Comparison of ENCODE assay signal across 9 cellular contexts in genomic region chr1:241637604-241638003, GRCh38. TPM values are rescaled to one million over a fixed set of nuclear protein-coding genes. Genes with fewer than 3 reads are reported as not detected.
A peak's percentile ranks its signal among the peaks of the same experiment; 100 is the strongest.
DNase-seq lines count a peak whose midpoint lies in the region; ATAC-seq and TF ChIP-seq lines count a peak whose summit lies in the region.
"Had no signal": no experiment of that assay in that cellular context is flagged by ENCODE, and none has a peak within 500 bp of the region (broad histone marks: within the 10 kb centered on the region; RNA-seq: fewer than 3 reads in every experiment).

No MANE protein-coding gene starts in this region.

- no peaks in the 10 kb centered on the region for H3K27me3 ChIP-seq in Caco-2 (replicated peaks; ENCODE audit: control insufficient read depth, insufficient read depth, low read length)
- H3K27me3 ChIP-seq: cardiac muscle cell had no signal

- no peak for DNase-seq in Caco-2
- peak; percentile 13 to 38 for DNase-seq in Kasumi-1 (lab: John Stamatoyannopoulos, UW)
- DNase-seq in activated naive CD8-positive, alpha-beta T cell treated with anti-CD3 and anti-CD28 coated beads for 36 hours: no peak
- no peak for DNase-seq in mesothelial cell of epicardium (ENCODE audit: low spot score in 2 of 2, unreplicated experiment in 2 of 2)
- no peak for DNase-seq in kidney glomerular epithelial cell (lab: John Stamatoyannopoulos, UW)
- DNase-seq in activated effector memory CD4-positive, alpha-beta T cell treated with Interleukin-2 at 50 U/mL for 16 hours: no peak
- no peak for DNase-seq in stimulated activated CD4-positive, alpha-beta T cell treated with anti-CD3 and anti-CD28 coated beads, Interleukin-2, amount 100 ng/mL, for 24 hours

- H3K4me1 ChIP-seq in Caco-2: peaks cover 59% of the 10 kb centered on the region

- H3K9me3 Mint-ChIP-seq in Caco-2 (ENCODE audit: unreplicated experiment): peaks cover 21% of the 10 kb centered on the region
- H3K9me3 Mint-ChIP-seq in activated naive CD8-positive, alpha-beta T cell treated with anti-CD3 and anti-CD28 coated beads for 36 hours: peaks cover 14% of the 10 kb centered on the region
- peaks cover 19% of the 10 kb centered on the region for H3K9me3 Mint-ChIP-seq in mesothelial cell of epicardium

- H3K4me3 ChIP-seq in Caco-2 (ENCODE audit: low read depth, low read length): no peak overlapping the region

- TF ChIP-seq CTCF in Caco-2 (IDR thresholded peaks at IDR 0.05; ENCODE audit: insufficient read depth in 1 of 2, low read depth in 1 of 2, low read length in 1 of 2, severe bottlenecking in 1 of 2, unreplicated experiment in 1 of 2) (no peak), mesothelial cell of epicardium (IDR thresholded peaks at IDR 0.05; ENCODE audit: unreplicated experiment) (no peak)

- peaks cover 51% of the 10 kb centered on the region for H3K4me1 Mint-ChIP-seq in Caco-2 (ENCODE audit: low read depth, unreplicated experiment)
- peaks cover 48% of the 10 kb centered on the region for H3K4me1 Mint-ChIP-seq in activated naive CD8-positive, alpha-beta T cell treated with anti-CD3 and anti-CD28 coated beads for 36 hours
- peaks cover 29% of the 10 kb centered on the region for H3K4me1 Mint-ChIP-seq in mesothelial cell of epicardium

- BruUV-seq in Caco-2 (replicated peaks; lab: Mats Ljungman, UMichigan): no TSS peak

- POLR2A ChIA-PET in Caco-2 (lab: Charles Lee): no interaction called here

- CTCF ChIA-PET in Caco-2 (lab: Charles Lee): interaction anchor here (1.2 kb wide), 1 partner anchor 27 kb away, joined by 3 read pairs; no protein-coding TSS in a partner anchor

- intact Hi-C loops in Caco-2 (cut with micrococcal nuclease; ENCODE audit: unreplicated experiment): no loop called here

- H3K9me3 ChIP-seq in Caco-2: peaks cover 15% of the 10 kb centered on the region

- H3K27me3 Mint-ChIP-seq in Caco-2 (ENCODE audit: insufficient read depth, unreplicated experiment): no peaks in the 10 kb centered on the region
- no peaks in the 10 kb centered on the region for H3K27me3 Mint-ChIP-seq in activated naive CD8-positive, alpha-beta T cell treated with anti-CD3 and anti-CD28 coated beads for 36 hours
- no peaks in the 10 kb centered on the region for H3K27me3 Mint-ChIP-seq in mesothelial cell of epicardium (ENCODE audit: low read depth)

- H3K4me3 Mint-ChIP-seq in Caco-2 (ENCODE audit: unreplicated experiment) (peak overlapping the region; percentile 83), mesothelial cell of epicardium (peak overlapping the region; percentile 61)
- H3K4me3 Mint-ChIP-seq in activated naive CD8-positive, alpha-beta T cell treated with anti-CD3 and anti-CD28 coated beads for 36 hours: peak overlapping the region; percentile 92

- H3K36me3 Mint-ChIP-seq in Caco-2 (ENCODE audit: insufficient read depth, unreplicated experiment) (peaks cover 39% of the 10 kb centered on the region), mesothelial cell of epicardium (peaks cover 18% of the 10 kb centered on the region)
- peaks cover 44% of the 10 kb centered on the region for H3K36me3 Mint-ChIP-seq in activated naive CD8-positive, alpha-beta T cell treated with anti-CD3 and anti-CD28 coated beads for 36 hours

- H3K36me3 ChIP-seq in Caco-2 (ENCODE audit: control insufficient read depth, insufficient read depth, low read length): peaks cover 1% of the 10 kb centered on the region; the same call in 1 of the 2 replicates
- H3K36me3 ChIP-seq: cardiac muscle cell had no signal

- no peak for ATAC-seq in GM19397 (IDR thresholded peaks at IDR 0.05; ENCODE audit: unreplicated experiment)

- peak overlapping the region; percentile 47 for H3K27ac Mint-ChIP-seq in Caco-2 (ENCODE audit: unreplicated experiment)
- H3K27ac Mint-ChIP-seq in activated naive CD8-positive, alpha-beta T cell treated with anti-CD3 and anti-CD28 coated beads for 36 hours: no peak overlapping the region
- H3K27ac Mint-ChIP-seq in mesothelial cell of epicardium: peak overlapping the region; percentile 80

RNA-seq across cellular contexts. Expression of gene CHML, which starts 2.6 kb away (rescaled TPM):
- total RNA-seq in Caco-2 (2022) (27.0 and 29.2 TPM in 2 replicates), mesothelial cell of epicardium (21.2 to 21.6 TPM (median 21.3 TPM) in 3 replicates)
- total RNA-seq in activated naive CD8-positive, alpha-beta T cell treated with anti-CD3 and anti-CD28 coated beads for 36 hours: 10 to 100 TPM; 24.3 to 27.6 TPM

RNA-seq across cellular contexts. Expression of gene OPN3, which starts 2.6 kb away (rescaled TPM):
- 6.9 and 7.8 TPM in 2 replicates for total RNA-seq in Caco-2 (2022)
- 1 to 10 TPM; 8.6 to 9.3 TPM for total RNA-seq in activated naive CD8-positive, alpha-beta T cell treated with anti-CD3 and anti-CD28 coated beads for 36 hours
- total RNA-seq in mesothelial cell of epicardium: 14.4 to 15.1 TPM (median 14.6 TPM) in 3 replicates

RNA-seq across cellular contexts. Expression of gene WDR64, which starts 14.5 kb away (rescaled TPM):
- total RNA-seq in Caco-2 (2022): not detected in 2 replicates
- under 1 TPM in 1 of 2 experiments, not detected in 1; 0.32 TPM for total RNA-seq in activated naive CD8-positive, alpha-beta T cell treated with anti-CD3 and anti-CD28 coated beads for 36 hours
- total RNA-seq in mesothelial cell of epicardium: 0.47 TPM in 1 of 3 replicates, not detected in the others
- total RNA-seq: cardiac muscle cell had no signal

Comparison
In these comparisons a context has a peak if more than half of its experiments do, and no peak if none do; other contexts are left out.
1. DNase-seq: peak in Kasumi-1 (2 of 2); none in Caco-2 (0 of 2), activated naive CD8-positive, alpha-beta T cell treated with anti-CD3 and anti-CD28 coated beads for 36 hours (single experiment), mesothelial cell of epicardium (0 of 2), kidney glomerular epithelial cell (single experiment), activated effector memory CD4-positive, alpha-beta T cell treated with Interleukin-2 at 50 U/mL for 16 hours (single experiment) and stimulated activated CD4-positive, alpha-beta T cell treated with anti-CD3 and anti-CD28 coated beads, Interleukin-2, amount 100 ng/mL, for 24 hours (0 of 2).
2. Peak in every context shown above with its lines, with median percentiles within 50 percentile points of each other: H3K4me3 Mint-ChIP-seq.